Comparison of ENCODE assay signal across 14 cellular contexts in genomic region chr1:13009348-13009747, GRCh38. TPM values are rescaled to one million over a fixed set of nuclear protein-coding genes. Genes with fewer than 3 reads are reported as not detected.
"Had no signal": no experiment of that assay in that cellular context is flagged by ENCODE, and none has a peak within 500 bp of the region (broad histone marks: within the 10 kb centered on the region; RNA-seq: fewer than 3 reads in every experiment).

No MANE protein-coding gene starts in this region.

RNA-seq across cellular contexts. Expression of gene PRAMEF27, which starts 47.0 kb away (rescaled TPM):
- total RNA-seq: stomach, subcutaneous adipose tissue, suprapubic skin, temporal lobe, thoracic aorta, thyroid gland, tibial nerve, transverse colon, upper lobe of left lung, ureter, urinary bladder, uterus, vagina had no signal

RNA-seq across cellular contexts. Expression of gene HNRNPCL3, which starts 51.2 kb away (rescaled TPM):
- total RNA-seq: stomach, subcutaneous adipose tissue, suprapubic skin, temporal lobe, testis, thoracic aorta, thyroid gland, tibial nerve, transverse colon, upper lobe of left lung, ureter, urinary bladder, uterus, vagina had no signal
